Comparison of ENCODE assay signal across 8 cellular contexts in the genomic region with DNA sequence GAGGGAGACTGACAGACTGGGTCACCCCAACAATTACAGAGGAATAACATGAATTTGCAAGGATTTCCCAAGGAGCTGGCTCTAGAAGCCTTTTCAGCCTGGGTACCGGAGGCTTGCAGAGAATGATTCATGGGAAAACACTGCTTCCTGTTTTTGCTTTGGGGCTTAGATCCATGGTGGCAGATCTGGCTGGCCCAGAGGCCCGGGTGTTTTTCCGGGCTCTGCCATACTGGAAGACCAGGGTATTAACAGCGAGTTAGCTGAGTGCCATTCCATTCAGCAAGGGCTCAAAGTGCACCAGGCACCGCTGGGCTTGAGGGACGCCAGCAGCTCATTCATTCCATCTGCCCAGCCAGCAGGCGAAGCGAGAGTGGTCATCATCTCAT. TPM values are rescaled to one million over a fixed set of nuclear protein-coding genes. Genes with fewer than 3 reads are reported as not detected.
A peak's percentile ranks its signal among the peaks of the same experiment; 100 is the strongest.
DNase-seq lines count a peak whose midpoint lies in the region; ATAC-seq and TF ChIP-seq lines count a peak whose summit lies in the region.

No MANE protein-coding gene starts in this region.

- DNase-seq in heart right ventricle = no peak
- no peak for DNase-seq in Right ventricle myocardium inferior (ENCODE audit: missing footprints)
- no peak for DNase-seq in activated naive CD8-positive, alpha-beta T cell treated with anti-CD3 and anti-CD28 coated beads, Interleukin-2, amount 50 U/mL, for 24 hours
- DNase-seq in kidney epithelial cell (ENCODE audit: low read depth) = no peak
- no peak for DNase-seq in thoracic aorta (ENCODE audit: low spot score)
- no peak for DNase-seq in NCI-H146 (lab: John Stamatoyannopoulos, UW)
- no peak for DNase-seq in DMS79 treated with DMSO at 0.1 percent for 48 hours (lab: John Stamatoyannopoulos, UW)

- TF ChIP-seq CTCF in heart right ventricle (IDR thresholded peaks at IDR 0.05) = no peak
- no peak for TF ChIP-seq CTCF in kidney epithelial cell (IDR thresholded peaks at IDR 0.05; ENCODE audit: insufficient read depth, low read length, poor library complexity, severe bottlenecking)
- TF ChIP-seq CTCF in thoracic aorta (IDR thresholded peaks at IDR 0.05) = no peak

- H3K4me3 ChIP-seq in heart right ventricle (peak overlapping the region; percentile 60 to 86 (median 79)), kidney epithelial cell (ENCODE audit: low read depth, low read length) (peak overlapping the region; percentile 83), thoracic aorta (peak overlapping the region; percentile 89)

- no peaks in the 10 kb centered on the region for H3K27me3 ChIP-seq in heart right ventricle
- H3K27me3 ChIP-seq in kidney epithelial cell (ENCODE audit: control insufficient read depth, insufficient read depth, low read length) = no peaks in the 10 kb centered on the region
- no peaks in the 10 kb centered on the region for H3K27me3 ChIP-seq in thoracic aorta (replicated peaks; ENCODE audit: insufficient read depth)

- no peaks in the 10 kb centered on the region for H3K9me3 Mint-ChIP-seq in activated naive CD8-positive, alpha-beta T cell treated with anti-CD3 and anti-CD28 coated beads, Interleukin-2, amount 50 U/mL, for 24 hours

- WGBS in heart right ventricle, 2 donors = 33 to 34% methylated on average over 8 of the region's 8 CpGs

- H3K4me3 Mint-ChIP-seq in activated naive CD8-positive, alpha-beta T cell treated with anti-CD3 and anti-CD28 coated beads, Interleukin-2, amount 50 U/mL, for 24 hours = peak overlapping the region; percentile 95

- ATAC-seq in heart right ventricle (no peak), Right ventricle myocardium inferior (no peak), thoracic aorta (ENCODE audit: insufficient number of reproducible peaks, low FRiP score, low read depth) (no peak), HG03571 (IDR thresholded peaks at IDR 0.05; ENCODE audit: unreplicated experiment) (no peak)
- no peak for ATAC-seq in activated naive CD8-positive, alpha-beta T cell treated with anti-CD3 and anti-CD28 coated beads, Interleukin-2, amount 50 U/mL, for 24 hours

- H3K36me3 Mint-ChIP-seq in activated naive CD8-positive, alpha-beta T cell treated with anti-CD3 and anti-CD28 coated beads, Interleukin-2, amount 50 U/mL, for 24 hours (ENCODE audit: low read depth) = peaks cover 51% of the 10 kb centered on the region

- H3K4me1 ChIP-seq in heart right ventricle (peaks cover 7 to 72% (median 53%) of the 10 kb centered on the region in 9 donors), thoracic aorta (ENCODE audit: control insufficient read depth in 1 of 2, low read depth in 2 of 2) (peaks cover 51 to 66% of the 10 kb centered on the region in 2 donors)

- intact Hi-C loops in heart right ventricle (cut with DNase I) (loop anchor here in 2 of 10 donors (10.0 kb wide), 1 partner anchor 90 kb away; a partner anchor contains a TSS), Right ventricle myocardium inferior (cut with DNase I) (no loop called here)

- peak overlapping the region in 8 of 10 donors; percentile 93 to 98 (median 95) for H3K27ac ChIP-seq in heart right ventricle
- H3K27ac ChIP-seq in thoracic aorta = peak overlapping the region; percentile 76 to 87

- peaks cover 80% of the 10 kb centered on the region for H3K4me1 Mint-ChIP-seq in activated naive CD8-positive, alpha-beta T cell treated with anti-CD3 and anti-CD28 coated beads, Interleukin-2, amount 50 U/mL, for 24 hours

- H3K27me3 Mint-ChIP-seq in activated naive CD8-positive, alpha-beta T cell treated with anti-CD3 and anti-CD28 coated beads, Interleukin-2, amount 50 U/mL, for 24 hours = no peaks in the 10 kb centered on the region

- H3K27ac Mint-ChIP-seq in activated naive CD8-positive, alpha-beta T cell treated with anti-CD3 and anti-CD28 coated beads, Interleukin-2, amount 50 U/mL, for 24 hours = peak overlapping the region; percentile 88

- H3K36me3 ChIP-seq in heart right ventricle (peaks cover 0 to 54% (median 23%) of the 10 kb centered on the region in 9 donors), kidney epithelial cell (ENCODE audit: control insufficient read depth, insufficient read depth, low read length) (peaks cover 2% of the 10 kb centered on the region), thoracic aorta (peaks cover 36% of the 10 kb centered on the region)

- H3K9me3 ChIP-seq in heart right ventricle (no peaks in the 10 kb centered on the region), thoracic aorta (no peaks in the 10 kb centered on the region)

RNA-seq across cellular contexts. Expression of a gene that starts 1.3 kb away (rescaled TPM):
- total RNA-seq in heart right ventricle (100 to 1,000 TPM; 155 to 302 (median 177) TPM), Right ventricle myocardium inferior (210 TPM), kidney epithelial cell (370 and 385 TPM in 2 replicates), thoracic aorta (100 to 1,000 TPM; 263 to 408 TPM)
- 100 to 1,000 TPM in 1 of 2 donors, 10 to 100 TPM in 1; 51.9 to 266 TPM for polyA plus RNA-seq in heart right ventricle
